ENCODE assay signal across 9 cellular contexts in the genomic region with DNA sequence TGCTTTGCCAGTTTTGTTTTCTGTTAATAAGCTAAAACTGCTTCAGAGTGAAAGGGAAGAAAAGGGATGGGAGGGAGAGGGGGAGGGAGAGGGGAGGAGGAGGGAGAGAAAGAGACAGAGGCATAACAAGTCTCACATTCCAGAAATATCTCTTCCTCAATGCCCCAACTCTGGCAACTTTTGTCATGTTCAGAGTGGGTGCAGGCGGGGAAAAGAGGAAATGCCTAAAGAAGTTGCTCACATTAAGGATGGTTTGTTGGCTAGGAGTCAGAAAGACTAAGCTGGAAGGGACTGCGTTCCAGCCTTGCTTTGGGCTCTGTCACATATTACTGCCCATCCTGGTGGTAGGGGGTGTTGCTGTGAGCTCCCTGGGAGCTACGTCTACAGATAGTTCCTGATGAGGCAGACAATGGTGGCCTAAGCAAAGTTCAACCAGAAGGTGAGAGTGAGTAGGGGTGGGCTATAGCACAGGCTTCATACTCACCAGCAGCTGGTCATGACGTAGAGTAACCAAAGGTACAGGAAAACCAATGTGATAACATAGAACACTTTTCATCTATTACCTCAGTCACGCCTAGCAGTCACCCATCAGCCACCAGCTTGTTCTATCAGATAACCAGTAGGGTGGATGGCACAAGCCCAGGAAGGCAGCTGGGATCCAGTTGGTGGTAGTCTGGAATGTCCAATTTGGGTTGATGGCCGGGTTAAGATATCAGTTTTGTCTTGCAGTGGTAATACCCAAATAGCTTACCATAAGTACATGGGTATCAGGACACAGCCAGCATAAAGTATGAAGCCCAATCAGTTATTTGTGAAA. TPM values are rescaled to one million over a fixed set of nuclear protein-coding genes. Genes with fewer than 3 reads are reported as not detected.
DNase-seq lines count a peak whose midpoint lies in the region; ATAC-seq and TF ChIP-seq lines count a peak whose summit lies in the region.
"Had no signal": no experiment of that assay in that cellular context is flagged by ENCODE, and none has a peak within 500 bp of the region (broad histone marks: within the 10 kb centered on the region; RNA-seq: fewer than 3 reads in every experiment).

No MANE protein-coding gene starts in this region.

- intact Hi-C loops in posterior vena cava (cut with DNase I): no loop called here

- no peaks in the 10 kb centered on the region for H3K9me3 ChIP-seq in CD4-positive, CD25-positive, alpha-beta regulatory T cell (ENCODE audit: control insufficient read depth in 2 of 2, low read length in 2 of 2)

- no peaks in the 10 kb centered on the region for H3K36me3 ChIP-seq in CD4-positive, CD25-positive, alpha-beta regulatory T cell (ENCODE audit: control insufficient read depth, insufficient read depth, low read length)

- no peaks in the 10 kb centered on the region for H3K9me3 Mint-ChIP-seq in CD4-positive, CD25-positive, alpha-beta regulatory T cell
- H3K9me3 Mint-ChIP-seq in chondrocyte (ENCODE audit: low read depth): no peaks in the 10 kb centered on the region

- H3K4me1 Mint-ChIP-seq in CD4-positive, CD25-positive, alpha-beta regulatory T cell: peaks cover 8 to 41% (median 26%) of the 10 kb centered on the region in 4 donors
- H3K4me1 Mint-ChIP-seq in chondrocyte (ENCODE audit: low read depth): peaks cover 12% of the 10 kb centered on the region

- peak overlapping the region in 2 of 3 donors; percentile 41 to 48 for H3K27ac Mint-ChIP-seq in CD4-positive, CD25-positive, alpha-beta regulatory T cell
- peak overlapping the region; percentile 94 for H3K27ac Mint-ChIP-seq in chondrocyte (ENCODE audit: unreplicated experiment)

- no peak for ATAC-seq in CD4-positive, CD25-positive, alpha-beta regulatory T cell (ENCODE audit: low read depth in 2 of 2)
- ATAC-seq in HG03520 (IDR thresholded peaks at IDR 0.05; ENCODE audit: unreplicated experiment): no peak
- ATAC-seq in GM19351 (IDR thresholded peaks at IDR 0.05; ENCODE audit: unreplicated experiment): no peak

- H3K4me1 ChIP-seq in CD4-positive, CD25-positive, alpha-beta regulatory T cell (ENCODE audit: control insufficient read depth, insufficient read depth, low read length, poor library complexity, severe bottlenecking): peaks cover 45% of the 10 kb centered on the region

- no peak for DNase-seq in CD4-positive, CD25-positive, alpha-beta regulatory T cell
- DNase-seq in LHCN-M2 (ENCODE audit: low read depth) (peak; percentile 41), chondrocyte (ENCODE audit: low spot score) (no peak), myocyte (ENCODE audit: low read depth) (peak; percentile 76), NCI-H1930 (lab: John Stamatoyannopoulos, UW) (no peak), posterior vena cava (ENCODE audit: low spot score) (no peak)
- DNase-seq: activated naive CD4-positive, alpha-beta T cell treated with Interleukin-2 at 50 U/mL for 16 hours had no signal

- H3K27ac ChIP-seq in CD4-positive, CD25-positive, alpha-beta regulatory T cell (ENCODE audit: insufficient read depth, low read length, poor library complexity, severe bottlenecking): no peak overlapping the region

- no peak for TF ChIP-seq CTCF in chondrocyte (IDR thresholded peaks at IDR 0.05)

- peak overlapping the region; percentile 91 for H3K4me3 ChIP-seq in CD4-positive, CD25-positive, alpha-beta regulatory T cell (ENCODE audit: low read depth, low read length)

- H3K36me3 Mint-ChIP-seq in CD4-positive, CD25-positive, alpha-beta regulatory T cell: no peaks in the 10 kb centered on the region
- peaks cover 1% of the 10 kb centered on the region for H3K36me3 Mint-ChIP-seq in chondrocyte (ENCODE audit: low read depth)

- no peaks in the 10 kb centered on the region for H3K27me3 Mint-ChIP-seq in CD4-positive, CD25-positive, alpha-beta regulatory T cell
- no peaks in the 10 kb centered on the region for H3K27me3 Mint-ChIP-seq in chondrocyte (ENCODE audit: low read depth)

- peak overlapping the region in 2 of 4 donors; percentile 54 to 86 for H3K4me3 Mint-ChIP-seq in CD4-positive, CD25-positive, alpha-beta regulatory T cell
- H3K4me3 Mint-ChIP-seq in chondrocyte (ENCODE audit: unreplicated experiment): no peak overlapping the region

- H3K27me3 ChIP-seq in CD4-positive, CD25-positive, alpha-beta regulatory T cell (ENCODE audit: control insufficient read depth, insufficient read depth, low read length): no peaks in the 10 kb centered on the region

RNA-seq across cellular contexts. Expression of a gene that starts 2.1 kb away (rescaled TPM):
- 40.2 TPM for total RNA-seq in CD4-positive, CD25-positive, alpha-beta regulatory T cell
- polyA plus RNA-seq in CD4-positive, CD25-positive, alpha-beta regulatory T cell: 10 to 100 TPM; 11.3 to 21.1 (median 14.2) TPM
- 16.7 and 18.8 TPM in 2 replicates for total RNA-seq in LHCN-M2 (2014; rRNA removed)
- polyA plus RNA-seq in LHCN-M2 (2012): 22.7 TPM
- total RNA-seq in chondrocyte: 27.2 to 33.1 TPM (median 27.6 TPM) in 3 replicates
- total RNA-seq in myocyte: 30.4 and 34.9 TPM in 2 replicates
- 29.8 TPM for polyA plus RNA-seq in myocyte (2012)
- 10 to 100 TPM; 16.0 to 17.4 TPM for total RNA-seq in posterior vena cava

RNA-seq across cellular contexts. Expression of a gene that starts 28.0 kb away (rescaled TPM):
- total RNA-seq in CD4-positive, CD25-positive, alpha-beta regulatory T cell: 188 TPM
- polyA plus RNA-seq in CD4-positive, CD25-positive, alpha-beta regulatory T cell: 10 to 100 TPM; 38.3 to 53.0 (median 43.4) TPM
- 72.5 and 76.1 TPM in 2 replicates for total RNA-seq in LHCN-M2 (2014; rRNA removed)
- 50.4 TPM for polyA plus RNA-seq in LHCN-M2 (2012)
- 66.0 to 76.8 TPM (median 67.4 TPM) in 3 replicates for total RNA-seq in chondrocyte
- total RNA-seq in myocyte: 67.1 and 90.6 TPM in 2 replicates
- polyA plus RNA-seq in myocyte (2012): 59.2 TPM
- 10 to 100 TPM; 67.7 to 80.3 TPM for total RNA-seq in posterior vena cava

Comparison
In these comparisons a context has a peak if more than half of its experiments do, and no peak if none do; other contexts are left out.
1. DNase-seq: peak in LHCN-M2 (single experiment) and myocyte (single experiment); none in CD4-positive, CD25-positive, alpha-beta regulatory T cell (0 of 3), chondrocyte (single experiment), NCI-H1930 (0 of 2) and posterior vena cava (single experiment).